ENCODE assay signal across 23 cellular contexts in the genomic region with DNA sequence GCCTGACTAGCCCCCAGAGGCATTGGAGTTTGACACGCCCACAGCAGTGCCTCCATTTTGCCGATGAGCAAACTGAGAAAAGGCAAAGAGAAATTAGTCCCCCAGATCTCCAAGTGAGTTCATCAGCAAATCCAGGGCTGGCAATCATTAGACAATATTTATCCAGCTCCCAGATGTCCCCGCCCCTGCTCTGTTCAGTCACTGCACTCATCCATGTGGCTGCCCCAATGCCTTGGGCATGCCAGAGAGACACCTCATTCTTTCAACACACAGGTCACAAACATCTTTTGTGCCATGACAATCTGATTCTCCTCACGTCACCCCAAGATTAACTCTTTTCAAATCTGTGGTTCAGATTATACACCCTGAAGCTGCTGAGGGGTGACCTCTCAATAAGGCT. TPM values are rescaled to one million over a fixed set of nuclear protein-coding genes. Genes with fewer than 3 reads are reported as not detected.
A peak's percentile ranks its signal among the peaks of the same experiment; 100 is the strongest.
DNase-seq lines count a peak whose midpoint lies in the region; ATAC-seq, FAIRE-seq and TF ChIP-seq lines count a peak whose summit lies in the region.
"Had no signal": no experiment of that assay in that cellular context is flagged by ENCODE, and none has a peak within 500 bp of the region (broad histone marks: within the 10 kb centered on the region; RNA-seq: fewer than 3 reads in every experiment).

No MANE protein-coding gene starts in this region.

- ATAC-seq in HepG2 (peak; percentile 53; the same call in 2 of the 3 replicates), GM19035 (IDR thresholded peaks at IDR 0.05; ENCODE audit: unreplicated experiment) (no peak)
- ATAC-seq: activated CD8-positive, alpha-beta memory T cell treated with anti-CD3 and anti-CD28 coated beads, Interleukin-2, amount 10 ng/mL, durations not matched to agents 7 days and 5 days; activated naive CD8-positive, alpha-beta T cell treated with anti-CD3 and anti-CD28 coated beads, Interleukin-2, amount 50 U/mL, for 24 hours; CD8-positive, alpha-beta T cell; heart left ventricle; left cardiac atrium; Panc1 had no signal

- TF ChIP-seq CTCF in HEK293 (tag by site-specific recombination; IDR thresholded peaks at IDR 0.05) (no peak), epithelial cell of esophagus (IDR thresholded peaks at IDR 0.05; ENCODE audit: insufficient read depth, low read depth, low read length, missing control alignments) (no peak), HepG2 (CRISPR knock-in tag; IDR thresholded peaks at IDR 0.05) (no peak), GM10248 (IDR thresholded peaks at IDR 0.05; ENCODE audit: control extremely low read depth, extremely low read depth, low read depth, missing control alignments) (no peak)

- H4K20me1 ChIP-seq in HepG2 (ENCODE audit: insufficient read depth, low read length): no peaks in the 10 kb centered on the region

- H3K36me3 ChIP-seq in HEK293 (ENCODE audit: control insufficient read depth in 2 of 2, insufficient read depth in 1 of 2, low read length in 2 of 2) (no peaks in the 10 kb centered on the region; a peak in 1 of 3 replicates), HepG2 (replicated peaks in 1 of 2; ENCODE audit: control insufficient read depth in 1 of 2, insufficient read depth in 2 of 2, low read length in 2 of 2) (no peaks in the 10 kb centered on the region)
- H3K36me3 ChIP-seq: HAP-1, SJSA1 had no signal

- no peak for FAIRE-seq in HepG2 (lab: Jason Lieb, UNC)

- H3K27ac ChIP-seq in HEK293 (ENCODE audit: extremely low read depth, low read depth, low read length) (no peak overlapping the region), HepG2 (ENCODE audit: extremely low read length, insufficient read depth, low read length) (no peak overlapping the region)
- H3K27ac ChIP-seq: SJSA1 had no signal

- H3K4me1 ChIP-seq in HEK293 (ENCODE audit: control insufficient read depth, insufficient read depth, low read length) (no peaks in the 10 kb centered on the region), HepG2 (ENCODE audit: insufficient read depth, low read length) (peaks cover 19% of the 10 kb centered on the region)
- H3K4me1 ChIP-seq: SJSA1 had no signal

- no peaks in the 10 kb centered on the region for H3K79me2 ChIP-seq in HepG2 (ENCODE audit: insufficient read depth, low read length)

- H3K9me3 ChIP-seq in HEK293 (ENCODE audit: control insufficient read depth, insufficient read depth, low read depth, low read length): no peaks in the 10 kb centered on the region
- H3K9me3 ChIP-seq in HepG2 (ENCODE audit: low read length): no peaks in the 10 kb centered on the region
- H3K9me3 ChIP-seq: HAP-1, heart left ventricle, SJSA1 had no signal

- peaks cover 1 to 6% of the 10 kb centered on the region in 2 experiments; a peak in 1 of 5 replicates for H3K27me3 ChIP-seq in HepG2 (ENCODE audit: control insufficient read depth in 1 of 2, insufficient read depth in 2 of 2, low read length in 2 of 2)
- H3K27me3 ChIP-seq: heart left ventricle, SJSA1 had no signal

- CTCF ChIA-PET in HEK293 (lab: Yijun Ruan, JAX) (no interaction called here), HepG2 (lab: Yijun Ruan, JAX; ENCODE audit: low intra/inter-chr PET ratio, low total read pairs) (no interaction called here), GM10248 (lab: Yijun Ruan, JAX) (interaction anchor here (3.2 kb wide), 1 partner anchor 13 kb away, joined by 10 read pairs; no protein-coding TSS in a partner anchor)

- TF ChIP-seq EP300 in HepG2 (IDR thresholded peaks at IDR 0.05; ENCODE audit: low read depth in 2 of 2, low read length in 2 of 2): no peak
- no peak for TF ChIP-seq EP300 in HepG2 (CRISPR knock-in tag; IDR thresholded peaks at IDR 0.05; ENCODE audit: borderline replicate concordance)

- intact Hi-C loops in HepG2 (cut with micrococcal nuclease; ENCODE audit: unreplicated experiment): no loop called here

- TF ChIP-seq POLR2A in HepG2 (IDR thresholded peaks at IDR 0.05; ENCODE audit: insufficient read depth in 1 of 2, low read depth in 2 of 2, low read length in 2 of 2): no peak

- BruUV-seq in HepG2 (replicated peaks; lab: Mats Ljungman, UMichigan): no TSS peak

- no peak overlapping the region for H3K4me2 ChIP-seq in HepG2 (ENCODE audit: low read depth, low read length)

- 37% methylated on average over 4 of the region's 4 CpGs for WGBS in HepG2 (ENCODE audit: low lambda C conversion rate)

- no peak overlapping the region for H2AFZ ChIP-seq in HepG2 (ENCODE audit: low read length)

- peak; percentile 19 for DNase-seq in epithelial cell of esophagus (ENCODE audit: low read depth)
- peak; percentile 12 for DNase-seq in HepG2 (ENCODE audit: low spot score)
- DNase-seq in GM10248 (ENCODE audit: extremely low spot score): no peak
- DNase-seq in NCI-H774 (lab: John Stamatoyannopoulos, UW): no peak
- DNase-seq in stimulated activated CD4-positive, alpha-beta T cell treated with anti-CD3 and anti-CD28 coated beads, Interleukin-15, amount 100 ng/mL, for 24 hours: no peak
- DNase-seq: activated CD4-positive, CD25-positive, alpha-beta regulatory T cell; activated CD8-positive, alpha-beta memory T cell treated with anti-CD3 and anti-CD28 coated beads, Interleukin-2, amount 10 ng/mL, durations not matched to agents 7 days and 5 days; activated naive CD8-positive, alpha-beta T cell treated with anti-CD3 and anti-CD28 coated beads, Interleukin-2, amount 50 U/mL, for 24 hours; activated T-cell treated with anti-CD3 and anti-CD28 coated beads, Interleukin-2, amount 50 U/mL, for 48 hours; caudate nucleus; CD8-positive, alpha-beta T cell; dermis blood vessel endothelial cell; heart left ventricle; left cardiac atrium; mesenchymal stem cell; NCI-H1436; NCI-H510A; stimulated activated naive CD4-positive, alpha-beta T cell treated with Interleukin-2 at 50 U/mL for 16 hours had no signal

- H3K9ac ChIP-seq in HepG2 (ENCODE audit: insufficient read depth, low read depth, low read length): no peak overlapping the region

- POLR2A ChIA-PET in HEK293 (lab: Yijun Ruan, JAX) (no interaction called here), HepG2 (lab: Yijun Ruan, JAX) (no interaction called here), GM10248 (lab: Yijun Ruan, JAX) (no interaction called here)

- in situ Hi-C loops in HepG2 (cut with HindIII; ENCODE audit: extremely low pct_ligation_motif_present, low pct_unique_long_range_greater_than_20kb): no loop called here

- TF ChIP-seq RAD21 in HepG2 (CRISPR knock-in tag; IDR thresholded peaks at IDR 0.05): no peak

- H3K4me3 ChIP-seq in HEK293 (ENCODE audit: low read depth, low read length) (no peak overlapping the region), epithelial cell of esophagus (ENCODE audit: low read length) (no peak overlapping the region), HepG2 (replicated peaks in 1 of 3; ENCODE audit: insufficient read depth in 1 of 3, low read depth in 2 of 3, low read length in 3 of 3) (no peak overlapping the region)
- H3K4me3 ChIP-seq: HAP-1, heart left ventricle, SJSA1 had no signal

TF ChIP-seq in HEK293, 187 proteins besides CTCF, POLR2A, EP300 and RAD21:
- TF ChIP-seq ZNF701 (tag by site-specific recombination; IDR thresholded peaks at IDR 0.05): no peak
- no peak for TF ChIP-seq ZFP41 (tag by site-specific recombination; IDR thresholded peaks at IDR 0.05; ENCODE audit: borderline replicate concordance)
- TF ChIP-seq ZFHX2 (tag by site-specific recombination; conservative IDR thresholded peaks at IDR 0.05): peak; percentile 41; the same call in 1 of the 2 replicates

TF ChIP-seq in HepG2, 621 proteins besides CTCF, POLR2A, EP300 and RAD21:
- TF ChIP-seq ZNF530 (CRISPR knock-in tag; IDR thresholded peaks at IDR 0.05; ENCODE audit: low read depth): no peak

RNA-seq across cellular contexts. Expression of gene DPF3, which starts 43.5 kb away (rescaled TPM):
- 0.60 TPM in 2 replicates for total RNA-seq in HepG2 (2016; rRNA removed; fragmentation: Illumina TruSeq; extraction: Trizol)
- total RNA-seq in HepG2 (2016; cell fraction: cytosol; rRNA removed; fragmentation: Illumina TruSeq; extraction: Trizol; ENCODE audit: low read depth): 0.09 and 0.20 TPM in 2 replicates
- 0.73 and 0.84 TPM in 2 replicates for total RNA-seq in HepG2 (2016; cell fraction: insoluble cytoplasmic fraction; rRNA removed; fragmentation: Illumina TruSeq; extraction: Trizol)
- 0.37 and 0.38 TPM in 2 replicates for total RNA-seq in HepG2 (2016; cell fraction: membrane; rRNA removed; fragmentation: Illumina TruSeq; extraction: Trizol)
- 1.8 TPM in 2 replicates for total RNA-seq in HepG2 (2016; cell fraction: nucleus; rRNA removed; fragmentation: Illumina TruSeq; extraction: Trizol)
- polyA plus RNA-seq in HepG2 (2011; rRNA removed): 0.09 and 0.14 TPM in 2 replicates
- polyA plus RNA-seq in HepG2 (2011; cell fraction: cytosol; rRNA removed): 0.04 and 0.05 TPM in 2 replicates
- polyA plus RNA-seq in HepG2 (2011; cell fraction: nucleus; rRNA removed): 0.26 and 0.66 TPM in 2 replicates
- 0.05 and 0.24 TPM in 2 replicates for polyA plus RNA-seq in HepG2 (2012)
- polyA plus RNA-seq in HepG2 (2016; cell fraction: cytosol; fragmentation: Illumina TruSeq; extraction: Trizol; ENCODE audit: low read depth): 0.05 and 0.17 TPM in 2 replicates
- 0.32 and 0.46 TPM in 2 replicates for polyA plus RNA-seq in HepG2 (2016; cell fraction: insoluble cytoplasmic fraction; fragmentation: Illumina TruSeq; extraction: Trizol; ENCODE audit: low read depth)
- polyA plus RNA-seq in HepG2 (2016; cell fraction: membrane; fragmentation: Illumina TruSeq; extraction: Trizol; ENCODE audit: low read depth): 0.15 and 0.17 TPM in 2 replicates
- polyA plus RNA-seq in HepG2 (2016; cell fraction: nucleus; fragmentation: Illumina TruSeq; extraction: Trizol; ENCODE audit: insufficient read depth, low read depth): 1.3 and 1.6 TPM in 2 replicates
- 0.16 and 2.6 TPM in 2 replicates for polyA minus RNA-seq in HepG2 (2011; rRNA and poly(A)+ RNA removed; ENCODE audit: low replicate concordance)
- polyA minus RNA-seq in HepG2 (2011; cell fraction: cytosol; rRNA and poly(A)+ RNA removed): not detected in 2 replicates
- polyA minus RNA-seq in HepG2 (2011; cell fraction: nucleus; rRNA and poly(A)+ RNA removed): 0.25 and 0.77 TPM in 2 replicates

Comparison
In these comparisons a context has a peak if more than half of its experiments do, and no peak if none do; other contexts are left out.
1. DNase-seq: peak in epithelial cell of esophagus (single experiment) and HepG2 (single experiment); none in GM10248 (single experiment), NCI-H774 (single experiment) and stimulated activated CD4-positive, alpha-beta T cell treated with anti-CD3 and anti-CD28 coated beads, Interleukin-15, amount 100 ng/mL, for 24 hours (single experiment).